Comparison of ENCODE assay signal across 9 cellular contexts in genomic region chr16:73049051-73049910, GRCh38. TPM values are rescaled to one million over a fixed set of nuclear protein-coding genes. Genes with fewer than 3 reads are reported as not detected.
DNase-seq lines count a peak whose midpoint lies in the region; ATAC-seq and TF ChIP-seq lines count a peak whose summit lies in the region.
"Had no signal": no experiment of that assay in that cellular context is flagged by ENCODE, and none has a peak within 500 bp of the region (broad histone marks: within the 10 kb centered on the region; RNA-seq: fewer than 3 reads in every experiment).

No MANE protein-coding gene starts in this region.

- no peaks in the 10 kb centered on the region for H3K27me3 Mint-ChIP-seq in HFFc6 (ENCODE audit: insufficient read depth)
- H3K27me3 Mint-ChIP-seq in WTC11 (ENCODE audit: low read depth), result peaks cover 33% of the 10 kb centered on the region

- H3K4me3 Mint-ChIP-seq in HFFc6, result peak overlapping the region; percentile 80
- peak overlapping the region; percentile 62 for H3K4me3 Mint-ChIP-seq in WTC11

- ATAC-seq in WTC11, result no peak

- TF ChIP-seq CTCF in HFFc6 (IDR thresholded peaks at IDR 0.05), result no peak
- TF ChIP-seq CTCF in WTC11 (IDR thresholded peaks at IDR 0.05), result no peak

- POLR2A ChIA-PET in WTC11 (lab: Charles Lee), result no interaction called here

- CTCF ChIA-PET in WTC11 (lab: Charles Lee), result interaction anchor here (1.1 to 1.7 kb wide), 3 partner anchors 12 to 217 kb away, joined by 3 to 6 read pairs (median 4); no protein-coding TSS in a partner anchor

- no peak overlapping the region for H3K4me3 ChIP-seq in skin epidermis

- H3K4me1 Mint-ChIP-seq in HFFc6 (ENCODE audit: low read depth) (peaks cover 32% of the 10 kb centered on the region), WTC11 (peaks cover 39% of the 10 kb centered on the region)

- no peaks in the 10 kb centered on the region for H3K9me3 Mint-ChIP-seq in HFFc6
- H3K9me3 Mint-ChIP-seq in WTC11, result no peaks in the 10 kb centered on the region

- DNase-seq in HFFc6, result no peak
- no peak for DNase-seq in WTC11 (ENCODE audit: low spot score)
- DNase-seq in islet precursor cell, result peak; percentile 50
- DNase-seq in GM03348 (ENCODE audit: low spot score), result no peak
- DNase-seq in GOT3 (lab: John Stamatoyannopoulos, UW), result no peak
- DNase-seq in T1000 (lab: John Stamatoyannopoulos, UW), result no peak
- no peak for DNase-seq in NCI-H774 (lab: John Stamatoyannopoulos, UW)
- DNase-seq: NCI-H187 had no signal

- H3K36me3 Mint-ChIP-seq in HFFc6 (ENCODE audit: low read depth), result no peaks in the 10 kb centered on the region
- no peaks in the 10 kb centered on the region for H3K36me3 Mint-ChIP-seq in WTC11

- peak overlapping the region in 15 of 21 experiments; percentile 67 to 96 (median 85) for H3K27ac ChIP-seq in skin epidermis

- H3K27ac Mint-ChIP-seq in HFFc6, result peak overlapping the region; percentile 85
- H3K27ac Mint-ChIP-seq in WTC11, result peak overlapping the region; percentile 37; the same call in 1 of the 2 replicates

TF ChIP-seq in WTC11, 78 proteins besides CTCF, POLR2A, EP300 and RAD21:
- TF ChIP-seq ZNF263 (CRISPR knock-in tag; IDR thresholded peaks at IDR 0.05; ENCODE audit: low read depth) (peak; percentile 24; the same call in 1 of the 2 replicates), GTF2I (CRISPR knock-in tag; conservative IDR thresholded peaks at IDR 0.05) (no peak), RORB (CRISPR knock-in tag; IDR thresholded peaks at IDR 0.05) (no peak), NFE2L1 (CRISPR knock-in tag; IDR thresholded peaks at IDR 0.05) (no peak)

RNA-seq across cellular contexts. Expression of gene ZFHX3, which starts 1.4 kb away (rescaled TPM):
- 10 to 100 TPM; 14.5 to 25.8 (median 15.8) TPM for total RNA-seq in HFFc6 (2021; fragmentation: NEBNext Ultra II Directional; extraction: Animal tissue kit (Norgen Biotek cat#: 25700))
- 2.7 to 5.7 TPM (median 3.1 TPM) in 3 replicates for total RNA-seq in WTC11 (2021)
